8 cellular contexts compared by ENCODE assay signal in genomic region chr10:92594194-92594593, GRCh38. TPM values are rescaled to one million over a fixed set of nuclear protein-coding genes. Genes with fewer than 3 reads are reported as not detected.
A peak's percentile ranks its signal among the peaks of the same experiment; 100 is the strongest.
DNase-seq lines count a peak whose midpoint lies in the region; ATAC-seq, FAIRE-seq and TF ChIP-seq lines count a peak whose summit lies in the region.

No MANE protein-coding gene starts in this region.

- peak overlapping the region; percentile 91 for H3K4me3 Mint-ChIP-seq in activated CD8-positive, alpha-beta memory T cell treated with anti-CD3 and anti-CD28 coated beads, Interleukin-2, amount 10 ng/mL, durations not matched to agents 7 days and 5 days

- H3K4me2 ChIP-seq in endothelial cell of umbilical vein (ENCODE audit: insufficient read depth, low read length): peak overlapping the region; percentile 78
- peak overlapping the region; percentile 81 for H3K4me2 ChIP-seq in smooth muscle cell

- H3K27me3 ChIP-seq in endothelial cell of umbilical vein (ENCODE audit: control insufficient read depth in 2 of 2, insufficient read depth in 2 of 2, low read length in 2 of 2): no peaks in the 10 kb centered on the region
- H3K27me3 ChIP-seq in smooth muscle cell (ENCODE audit: low read depth): no peaks in the 10 kb centered on the region

- H3K4me3 ChIP-seq in endothelial cell of umbilical vein (replicated peaks in 1 of 3; ENCODE audit: insufficient read depth in 1 of 3, low read depth in 1 of 3, low read length in 3 of 3) (peak overlapping the region; percentile 75 to 95 (median 93)), smooth muscle cell (peak overlapping the region; percentile 89)

- ATAC-seq in activated CD8-positive, alpha-beta memory T cell treated with anti-CD3 and anti-CD28 coated beads, Interleukin-2, amount 10 ng/mL, durations not matched to agents 7 days and 5 days: no peak

- no peaks in the 10 kb centered on the region for H3K9me3 Mint-ChIP-seq in activated CD8-positive, alpha-beta memory T cell treated with anti-CD3 and anti-CD28 coated beads, Interleukin-2, amount 10 ng/mL, durations not matched to agents 7 days and 5 days (ENCODE audit: low read depth)

- H3F3A ChIP-seq in smooth muscle cell (ENCODE audit: low read depth): peaks cover 8% of the 10 kb centered on the region

- H3K9me3 ChIP-seq in endothelial cell of umbilical vein (replicated peaks; ENCODE audit: control insufficient read depth, insufficient read depth, low read length) (no peaks in the 10 kb centered on the region), smooth muscle cell (replicated peaks; ENCODE audit: low read depth) (no peaks in the 10 kb centered on the region)

- no peaks in the 10 kb centered on the region for H4K20me1 ChIP-seq in endothelial cell of umbilical vein (replicated peaks; ENCODE audit: control insufficient read depth, extremely low read depth, insufficient read depth, low read length)
- no peaks in the 10 kb centered on the region for H4K20me1 ChIP-seq in smooth muscle cell (ENCODE audit: low read depth)

- peak overlapping the region; percentile 99 for H3K27ac Mint-ChIP-seq in activated CD8-positive, alpha-beta memory T cell treated with anti-CD3 and anti-CD28 coated beads, Interleukin-2, amount 10 ng/mL, durations not matched to agents 7 days and 5 days

- peaks cover 62% of the 10 kb centered on the region for H3K79me2 ChIP-seq in endothelial cell of umbilical vein (ENCODE audit: control insufficient read depth, insufficient read depth, low read length)
- H3K79me2 ChIP-seq in smooth muscle cell (ENCODE audit: low read depth): peaks cover 62% of the 10 kb centered on the region

- CTCF ChIA-PET in activated CD8-positive, alpha-beta memory T cell treated with anti-CD3 and anti-CD28 coated beads, Interleukin-2, amount 10 ng/mL, durations not matched to agents 7 days and 5 days (lab: Charles Lee): interaction anchor here (0.8 kb wide), 1 partner anchor 77 kb away, joined by 3 read pairs; no protein-coding TSS in a partner anchor
- CTCF ChIA-PET in endothelial cell of umbilical vein (lab: Charles Lee): interaction anchor here (0.6 to 0.8 kb wide), 3 partner anchors 10 to 286 kb away, joined by 3 to 4 read pairs (median 3); no protein-coding TSS in a partner anchor

- intact Hi-C loops in endothelial cell of umbilical vein (cut with micrococcal nuclease) (loop anchor here (5.0 kb wide), 3 partner anchors 163 to 283 kb away; no protein-coding TSS in a partner anchor), cardiac septum (cut with DNase I) (loop anchor here (5.0 to 10.0 kb wide), 3 partner anchors 93 to 291 kb away; partner anchors contain the start of genes EXOC6 and HHEX)

- H3K4me1 Mint-ChIP-seq in activated CD8-positive, alpha-beta memory T cell treated with anti-CD3 and anti-CD28 coated beads, Interleukin-2, amount 10 ng/mL, durations not matched to agents 7 days and 5 days: peaks cover 55% of the 10 kb centered on the region

- peaks cover 27% of the 10 kb centered on the region for H3K36me3 Mint-ChIP-seq in activated CD8-positive, alpha-beta memory T cell treated with anti-CD3 and anti-CD28 coated beads, Interleukin-2, amount 10 ng/mL, durations not matched to agents 7 days and 5 days

- H3K27me3 Mint-ChIP-seq in activated CD8-positive, alpha-beta memory T cell treated with anti-CD3 and anti-CD28 coated beads, Interleukin-2, amount 10 ng/mL, durations not matched to agents 7 days and 5 days: no peaks in the 10 kb centered on the region

- no TSS peak for BruUV-seq in endothelial cell of umbilical vein (replicated peaks; lab: Mats Ljungman, UMichigan)

- TF ChIP-seq POLR2A in endothelial cell of umbilical vein (IDR thresholded peaks at IDR 0.05; ENCODE audit: low read depth, low read length): no peak

- H3K9ac ChIP-seq in endothelial cell of umbilical vein (replicated peaks; ENCODE audit: extremely low read depth, insufficient read depth, low read length): peak overlapping the region; percentile 85
- peak overlapping the region; percentile 48 for H3K9ac ChIP-seq in smooth muscle cell (ENCODE audit: low read depth)

- H2AFZ ChIP-seq in endothelial cell of umbilical vein (ENCODE audit: low read depth, low read length) (no peak overlapping the region), smooth muscle cell (ENCODE audit: low read depth) (peak overlapping the region; percentile 95)

- TF ChIP-seq CTCF in endothelial cell of umbilical vein (IDR thresholded peaks at IDR 0.05; ENCODE audit: extremely low read depth in 1 of 2, insufficient read depth in 1 of 2, low read depth in 1 of 2, low read length in 2 of 2) (no peak), smooth muscle cell (IDR thresholded peaks at IDR 0.05; ENCODE audit: borderline replicate concordance, insufficient read depth, poor library complexity, severe bottlenecking) (no peak)

- H3K27ac ChIP-seq in endothelial cell of umbilical vein (ENCODE audit: insufficient read depth, low read depth, low read length) (peak overlapping the region; percentile 83), smooth muscle cell (ENCODE audit: low read depth) (no peak overlapping the region)

- H3K4me1 ChIP-seq in endothelial cell of umbilical vein (ENCODE audit: control insufficient read depth, extremely low read depth, insufficient read depth, low read length) (peaks cover 33% of the 10 kb centered on the region), smooth muscle cell (ENCODE audit: low read depth) (peaks cover 16% of the 10 kb centered on the region)

- 29% methylated on average over 3 of the region's 3 CpGs for WGBS in smooth muscle cell (ENCODE audit: low lambda C conversion rate)

- H3K9me1 ChIP-seq in endothelial cell of umbilical vein (replicated peaks; ENCODE audit: control insufficient read depth, extremely low read depth, insufficient read depth, low read length): no peaks in the 10 kb centered on the region

- DNase-seq in activated CD8-positive, alpha-beta memory T cell treated with anti-CD3 and anti-CD28 coated beads, Interleukin-2, amount 10 ng/mL, durations not matched to agents 7 days and 5 days: no peak
- no peak for DNase-seq in activated CD8-positive, alpha-beta memory T cell treated with anti-CD3 and anti-CD28 coated beads, Interleukin-2, amount 50 U/mL, for 48 hours
- DNase-seq in RCC 7860 (ENCODE audit: low spot score) (no peak), endothelial cell of umbilical vein (ENCODE audit: low read depth, low spot score) (peak; percentile 35), smooth muscle cell (lab: John Stamatoyannopoulos, UW; ENCODE audit: unreplicated experiment) (no peak), NCI-H1436 (lab: John Stamatoyannopoulos, UW) (no peak), cardiac septum (ENCODE audit: low spot score) (no peak)
- DNase-seq in activated CD8-positive, alpha-beta memory T cell treated with anti-CD3 and anti-CD28 coated beads, Interleukin-2, amount 50 U/mL, for 4 hours: no peak

- no peaks in the 10 kb centered on the region for H3K36me3 ChIP-seq in endothelial cell of umbilical vein (ENCODE audit: control insufficient read depth in 2 of 2, extremely low read depth in 1 of 2, insufficient read depth in 2 of 2, low read length in 2 of 2)
- no peaks in the 10 kb centered on the region for H3K36me3 ChIP-seq in smooth muscle cell (ENCODE audit: low read depth)

- POLR2A ChIA-PET in endothelial cell of umbilical vein (lab: Charles Lee): no interaction called here

- dilution Hi-C loops in endothelial cell of umbilical vein (cut with MboI; ENCODE audit: extremely low pct_ligation_motif_present, low sequenced_read_pairs): no loop called here

- FAIRE-seq in RCC 7860 (lab: Jason Lieb, UNC): peak; percentile 15
- FAIRE-seq in endothelial cell of umbilical vein (lab: Jason Lieb, UNC): no peak

TF ChIP-seq in endothelial cell of umbilical vein, 7 proteins besides CTCF, POLR2A, EP300 and RAD21:
- TF ChIP-seq MYC (IDR thresholded peaks at IDR 0.05; ENCODE audit: low read depth, low read length) (no peak), EZH2 (IDR thresholded peaks at IDR 0.05; ENCODE audit: borderline replicate concordance, low read depth, low read length, severe bottlenecking) (no peak), POLR2AphosphoS5 (IDR thresholded peaks at IDR 0.05; ENCODE audit: insufficient read depth, low read depth, low read length) (no peak), FOS (IDR thresholded peaks at IDR 0.05; ENCODE audit: borderline replicate concordance, insufficient read depth, low read length) (no peak)

RNA-seq across cellular contexts. Expression of gene KIF11, which starts 1.3 kb away (rescaled TPM):
- total RNA-seq in activated CD8-positive, alpha-beta memory T cell treated with anti-CD3 and anti-CD28 coated beads, Interleukin-2, amount 10 ng/mL, durations not matched to agents 7 days and 5 days: 10 to 100 TPM; 76.9 to 79.6 TPM
- total RNA-seq in endothelial cell of umbilical vein (42.6 and 42.8 TPM in 2 replicates), smooth muscle cell (9.1 and 14.3 TPM in 2 replicates), cardiac septum (0.59 TPM)
- polyA plus RNA-seq in endothelial cell of umbilical vein (4.7 and 7.3 TPM in 2 replicates), smooth muscle cell (4.1 and 6.0 TPM in 2 replicates)
- polyA plus RNA-seq in endothelial cell of umbilical vein (2011; cell fraction: cytosol; rRNA removed): 12.5 and 14.2 TPM in 2 replicates
- 10.1 and 16.2 TPM in 2 replicates for polyA plus RNA-seq in endothelial cell of umbilical vein (2011; cell fraction: nucleus; rRNA removed)
- polyA plus RNA-seq in endothelial cell of umbilical vein (2012): 13.1 and 34.0 TPM in 2 replicates
- 6.8 and 9.2 TPM in 2 replicates for polyA minus RNA-seq in endothelial cell of umbilical vein
- polyA minus RNA-seq in endothelial cell of umbilical vein (2011; cell fraction: cytosol; rRNA and poly(A)+ RNA removed): 28.1 TPM
- 6.9 and 13.5 TPM in 2 replicates for polyA minus RNA-seq in endothelial cell of umbilical vein (2011; cell fraction: nucleus; rRNA and poly(A)+ RNA removed)

RNA-seq across cellular contexts. Expression of gene IDE, which starts 20.3 kb away (rescaled TPM):
- 10 to 100 TPM; 14.1 to 25.9 TPM for total RNA-seq in activated CD8-positive, alpha-beta memory T cell treated with anti-CD3 and anti-CD28 coated beads, Interleukin-2, amount 10 ng/mL, durations not matched to agents 7 days and 5 days
- 52.6 and 53.5 TPM in 2 replicates for total RNA-seq in endothelial cell of umbilical vein
- 10.7 and 11.7 TPM in 2 replicates for polyA plus RNA-seq in endothelial cell of umbilical vein
- 11.3 and 13.7 TPM in 2 replicates for polyA plus RNA-seq in endothelial cell of umbilical vein (2011; cell fraction: cytosol; rRNA removed)
- 33.4 and 35.8 TPM in 2 replicates for polyA plus RNA-seq in endothelial cell of umbilical vein (2011; cell fraction: nucleus; rRNA removed)
- 27.0 and 35.7 TPM in 2 replicates for polyA plus RNA-seq in endothelial cell of umbilical vein (2012)
- 58.7 and 59.6 TPM in 2 replicates for polyA minus RNA-seq in endothelial cell of umbilical vein
- 29.6 TPM for polyA minus RNA-seq in endothelial cell of umbilical vein (2011; cell fraction: cytosol; rRNA and poly(A)+ RNA removed)
- 41.8 and 59.8 TPM in 2 replicates for polyA minus RNA-seq in endothelial cell of umbilical vein (2011; cell fraction: nucleus; rRNA and poly(A)+ RNA removed)
- total RNA-seq in smooth muscle cell: 30.6 and 33.4 TPM in 2 replicates
- polyA plus RNA-seq in smooth muscle cell: 10.4 and 12.8 TPM in 2 replicates
- total RNA-seq in cardiac septum: 44.4 TPM
